In the genomic region with DNA sequence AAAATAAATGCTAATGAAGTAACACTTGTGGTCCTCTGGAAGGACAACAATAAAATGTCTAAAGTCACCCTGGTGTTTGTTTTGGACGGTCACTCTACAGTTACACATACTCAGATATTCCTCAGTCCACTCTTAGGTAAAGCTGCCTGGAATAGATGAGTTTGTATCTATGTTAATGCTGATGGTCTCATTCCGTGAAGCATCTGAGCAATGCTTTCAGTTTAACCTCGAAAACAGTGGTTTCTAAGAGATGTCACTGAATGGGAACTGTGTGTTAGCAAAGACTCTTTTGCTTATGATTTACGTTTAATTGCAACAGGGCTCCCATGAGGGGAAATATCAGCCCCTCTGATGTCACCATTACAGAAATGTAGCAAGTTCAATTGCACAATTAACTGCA, we compare ENCODE assay signal across 14 cellular contexts. TPM values are rescaled to one million over a fixed set of nuclear protein-coding genes. Genes with fewer than 3 reads are reported as not detected.
DNase-seq lines count a peak whose midpoint lies in the region; ATAC-seq, FAIRE-seq and TF ChIP-seq lines count a peak whose summit lies in the region.
"Had no signal": no experiment of that assay in that cellular context is flagged by ENCODE, and none has a peak within 500 bp of the region (broad histone marks: within the 10 kb centered on the region; RNA-seq: fewer than 3 reads in every experiment).

No MANE protein-coding gene starts in this region.

- BruUV-seq in HepG2 (replicated peaks; lab: Mats Ljungman, UMichigan) = no TSS peak

- POLR2A ChIA-PET in HepG2 (lab: Yijun Ruan, JAX) = no interaction called here

- in situ Hi-C loops in HepG2 (cut with HindIII; ENCODE audit: extremely low pct_ligation_motif_present, low pct_unique_long_range_greater_than_20kb) = no loop called here

- WGBS in HepG2 (ENCODE audit: low lambda C conversion rate) = 19% methylated on average over 4 of the region's 4 CpGs

- no peaks in the 10 kb centered on the region for H3K9me3 ChIP-seq in HepG2 (ENCODE audit: low read length)
- H3K9me3 ChIP-seq: tibial nerve had no signal

- H3K27ac ChIP-seq in HepG2 (ENCODE audit: extremely low read length, insufficient read depth, low read length) = no peak overlapping the region
- H3K27ac ChIP-seq: epithelial cell of prostate had no signal

- ATAC-seq in GM18498 (IDR thresholded peaks at IDR 0.05; ENCODE audit: unreplicated experiment) (peak; percentile 40), GM21390 (IDR thresholded peaks at IDR 0.05; ENCODE audit: unreplicated experiment) (peak; percentile 55), HG03095 (IDR thresholded peaks at IDR 0.05; ENCODE audit: unreplicated experiment) (peak; percentile 56), HepG2 (no peak), esophagus mucosa (no peak), HG03139 (IDR thresholded peaks at IDR 0.05; ENCODE audit: unreplicated experiment) (no peak)
- ATAC-seq: SK-N-SH treated with all-trans-retinoic acid at 6 μM for 48 hours had no signal

- DNase-seq in fibroblast of mammary gland (ENCODE audit: low read depth) (peak; percentile 56), HepG2 (ENCODE audit: low spot score) (no peak)
- no peak for DNase-seq in activated T-cell treated with anti-CD3 and anti-CD28 coated beads, Interleukin-2, amount 50 U/mL, for 48 hours
- DNase-seq: activated CD4-positive, CD25-positive, alpha-beta regulatory T cell treated with anti-CD3 and anti-CD28 coated beads, Interleukin-2, amount 50 U/mL, for 72 hours; NCI-H526 treated with DMSO at 0.1 percent for 48 hours had no signal

- H3K4me1 ChIP-seq in HepG2 (ENCODE audit: insufficient read depth, low read length) = no peaks in the 10 kb centered on the region

- CTCF ChIA-PET in HepG2 (lab: Yijun Ruan, JAX; ENCODE audit: low intra/inter-chr PET ratio, low total read pairs) = no interaction called here

- H3K4me2 ChIP-seq in HepG2 (ENCODE audit: low read depth, low read length) = no peak overlapping the region

- TF ChIP-seq POLR2A in HepG2 (IDR thresholded peaks at IDR 0.05; ENCODE audit: insufficient read depth in 1 of 2, low read depth in 2 of 2, low read length in 2 of 2) = no peak

- no peaks in the 10 kb centered on the region for H3K36me3 ChIP-seq in HepG2 (replicated peaks in 1 of 2; ENCODE audit: control insufficient read depth in 1 of 2, insufficient read depth in 2 of 2, low read length in 2 of 2)

- no peaks in the 10 kb centered on the region for H4K20me1 ChIP-seq in HepG2 (ENCODE audit: insufficient read depth, low read length)

- intact Hi-C loops in HepG2 (cut with micrococcal nuclease; ENCODE audit: unreplicated experiment) = no loop called here

- H3K9ac ChIP-seq in HepG2 (ENCODE audit: insufficient read depth, low read depth, low read length) = no peak overlapping the region

- no peaks in the 10 kb centered on the region for H3K27me3 ChIP-seq in HepG2 (ENCODE audit: control insufficient read depth in 1 of 2, insufficient read depth in 2 of 2, low read length in 2 of 2)
- H3K27me3 ChIP-seq: tibial nerve had no signal

- TF ChIP-seq RAD21 in HepG2 (CRISPR knock-in tag; IDR thresholded peaks at IDR 0.05) = no peak

- TF ChIP-seq EP300 in HepG2 (IDR thresholded peaks at IDR 0.05; ENCODE audit: low read depth in 2 of 2, low read length in 2 of 2) (no peak), HepG2 (CRISPR knock-in tag; IDR thresholded peaks at IDR 0.05; ENCODE audit: borderline replicate concordance) (no peak)

- FAIRE-seq in HepG2 (lab: Jason Lieb, UNC) = no peak
- FAIRE-seq: bronchial epithelial cell had no signal

- no peaks in the 10 kb centered on the region for H3K79me2 ChIP-seq in HepG2 (ENCODE audit: insufficient read depth, low read length)

- H2AFZ ChIP-seq in HepG2 (ENCODE audit: low read length) = no peak overlapping the region

- no peak overlapping the region for H3K4me3 ChIP-seq in fibroblast of mammary gland (ENCODE audit: control insufficient read depth, low read depth, low read length)
- H3K4me3 ChIP-seq in HepG2 (replicated peaks in 1 of 3; ENCODE audit: insufficient read depth in 1 of 3, low read depth in 2 of 3, low read length in 3 of 3) = no peak overlapping the region
- H3K4me3 ChIP-seq: tibial nerve had no signal

- TF ChIP-seq CTCF in fibroblast of mammary gland (conservative IDR thresholded peaks at IDR 0.05; ENCODE audit: control insufficient read depth, insufficient read depth, low read depth, low read length) (no peak), HepG2 (CRISPR knock-in tag; IDR thresholded peaks at IDR 0.05) (no peak)

TF ChIP-seq in HepG2, 621 proteins besides CTCF, POLR2A, EP300 and RAD21:
- TF ChIP-seq ZKSCAN1 (IDR thresholded peaks at IDR 0.05; ENCODE audit: low read length) (no peak), PAWR (CRISPR knock-in tag; IDR thresholded peaks at IDR 0.05; ENCODE audit: borderline replicate concordance) (no peak), ESRRA (CRISPR knock-in tag; IDR thresholded peaks at IDR 0.05; ENCODE audit: low read depth) (no peak)

RNA-seq across cellular contexts. Expression of a gene that starts 49.1 kb away (rescaled TPM):
- total RNA-seq in HepG2 (2016; rRNA removed; fragmentation: Illumina TruSeq; extraction: Trizol) (1.7 and 3.0 TPM in 2 replicates), esophagus mucosa (6.9 TPM)
- total RNA-seq in HepG2 (2016; cell fraction: cytosol; rRNA removed; fragmentation: Illumina TruSeq; extraction: Trizol; ENCODE audit: low read depth) = 0.26 and 0.71 TPM in 2 replicates
- 2.3 and 2.8 TPM in 2 replicates for total RNA-seq in HepG2 (2016; cell fraction: insoluble cytoplasmic fraction; rRNA removed; fragmentation: Illumina TruSeq; extraction: Trizol)
- 0.83 and 1.2 TPM in 2 replicates for total RNA-seq in HepG2 (2016; cell fraction: membrane; rRNA removed; fragmentation: Illumina TruSeq; extraction: Trizol)
- total RNA-seq in HepG2 (2016; cell fraction: nucleus; rRNA removed; fragmentation: Illumina TruSeq; extraction: Trizol) = 5.1 and 6.3 TPM in 2 replicates
- 0.81 and 1.5 TPM in 2 replicates for polyA plus RNA-seq in HepG2 (2011; rRNA removed)
- 0.67 and 0.86 TPM in 2 replicates for polyA plus RNA-seq in HepG2 (2011; cell fraction: cytosol; rRNA removed)
- polyA plus RNA-seq in HepG2 (2011; cell fraction: nucleus; rRNA removed) = 1.1 and 1.4 TPM in 2 replicates
- 0.33 and 0.64 TPM in 2 replicates for polyA plus RNA-seq in HepG2 (2012)
- polyA plus RNA-seq in HepG2 (2016; cell fraction: cytosol; fragmentation: Illumina TruSeq; extraction: Trizol; ENCODE audit: low read depth) = 0.17 and 0.28 TPM in 2 replicates
- 1.3 and 1.5 TPM in 2 replicates for polyA plus RNA-seq in HepG2 (2016; cell fraction: insoluble cytoplasmic fraction; fragmentation: Illumina TruSeq; extraction: Trizol; ENCODE audit: low read depth)
- 0.23 and 0.33 TPM in 2 replicates for polyA plus RNA-seq in HepG2 (2016; cell fraction: membrane; fragmentation: Illumina TruSeq; extraction: Trizol; ENCODE audit: low read depth)
- 3.5 and 5.2 TPM in 2 replicates for polyA plus RNA-seq in HepG2 (2016; cell fraction: nucleus; fragmentation: Illumina TruSeq; extraction: Trizol; ENCODE audit: insufficient read depth, low read depth)
- 3.2 and 11.1 TPM in 2 replicates for polyA minus RNA-seq in HepG2 (2011; rRNA and poly(A)+ RNA removed; ENCODE audit: low replicate concordance)
- polyA minus RNA-seq in HepG2 (2011; cell fraction: cytosol; rRNA and poly(A)+ RNA removed) = 1.7 and 2.0 TPM in 2 replicates
- 3.5 and 4.2 TPM in 2 replicates for polyA minus RNA-seq in HepG2 (2011; cell fraction: nucleus; rRNA and poly(A)+ RNA removed)

Comparison
In these comparisons a context has a peak if more than half of its experiments do, and no peak if none do; other contexts are left out.
1. ATAC-seq: peak in GM18498 (single experiment), GM21390 (single experiment) and HG03095 (single experiment); none in HepG2 (single experiment), esophagus mucosa (single experiment) and HG03139 (single experiment).